In the genomic region with DNA sequence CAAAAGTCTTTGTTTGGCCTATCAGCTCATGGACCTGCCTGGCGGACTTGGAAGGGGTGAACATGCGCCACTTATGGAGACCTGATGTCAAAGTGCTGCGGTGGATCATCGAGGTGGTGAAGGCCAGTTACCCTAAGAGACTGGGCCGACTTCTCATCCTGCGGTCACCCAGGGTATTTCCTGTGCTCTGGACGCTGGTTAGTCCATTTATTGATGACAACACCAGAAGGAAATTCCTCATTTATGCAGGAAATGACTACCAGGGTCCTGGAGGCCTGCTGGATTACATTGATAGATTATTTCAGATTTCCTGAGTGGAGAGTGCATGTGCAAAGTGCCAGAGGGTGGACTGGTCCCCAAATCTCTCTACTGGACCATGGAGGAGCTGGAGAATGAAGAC, we compare ENCODE assay signal across 36 cellular contexts. TPM values are rescaled to one million over a fixed set of nuclear protein-coding genes. Genes with fewer than 3 reads are reported as not detected.
"Had no signal": no experiment of that assay in that cellular context is flagged by ENCODE, and none has a peak within 500 bp of the region (broad histone marks: within the 10 kb centered on the region; RNA-seq: fewer than 3 reads in every experiment).

No MANE protein-coding gene starts in this region.

- H3K27me3 ChIP-seq: ascending aorta, breast epithelium, cardiac muscle cell, colonic mucosa, dorsolateral prefrontal cortex, esophagus squamous epithelium, gastroesophageal sphincter had no signal

- H3K9me3 ChIP-seq: ascending aorta, breast epithelium, colonic mucosa, esophagus squamous epithelium, gastroesophageal sphincter had no signal

- H3K27ac ChIP-seq: ascending aorta, breast epithelium, cardiac muscle cell, colonic mucosa, dorsolateral prefrontal cortex, epithelial cell of prostate, esophagus squamous epithelium, gastroesophageal sphincter, WERI-Rb-1 had no signal

- H3K36me3 ChIP-seq: colonic mucosa had no signal

- H3K4me1 Mint-ChIP-seq: activated B cell treated with CpG ODN at 0.5 μM for 24 hours; activated CD4-positive, alpha-beta T cell treated with anti-CD3 and anti-CD28 coated beads, Interleukin-2, amount 10 ng/mL, durations not matched to agents 24 days and 14 days; activated CD8-positive, alpha-beta memory T cell treated with anti-CD3 and anti-CD28 coated beads, Interleukin-2, amount 10 ng/mL, durations not matched to agents 7 days and 5 days; activated naive CD4-positive, alpha-beta T cell treated with anti-CD3 and anti-CD28 coated beads, Interleukin-2, amount 10 ng/mL, durations not matched to agents 7 days and 5 days; activated naive CD8-positive, alpha-beta T cell treated with anti-CD3 and anti-CD28 coated beads, Interleukin-2, amount 10 ng/mL, durations not matched to agents 7 days and 5 days; endodermal cell had no signal

- ATAC-seq: activated CD4-positive, CD25-positive, alpha-beta regulatory T cell treated with anti-CD3 and anti-CD28 coated beads, Interleukin-2, amount 50 U/mL, for 24 hours; activated CD8-positive, alpha-beta memory T cell treated with anti-CD3 and anti-CD28 coated beads, Interleukin-2, amount 10 ng/mL, durations not matched to agents 7 days and 5 days; activated CD8-positive, alpha-beta T cell treated with anti-CD3 and anti-CD28 coated beads, Interleukin-2, amount 10 ng/mL, durations not matched to agents 7 days and 5 days; activated naive CD4-positive, alpha-beta T cell treated with anti-CD3 and anti-CD28 coated beads, Interleukin-2, amount 50 U/mL, for 72 hours; gastroesophageal sphincter; T-helper 17 cell had no signal

- H3K27me3 Mint-ChIP-seq: activated B cell treated with CpG ODN at 0.5 μM for 24 hours; activated CD4-positive, alpha-beta memory T cell treated with anti-CD3 and anti-CD28 coated beads for 36 hours; activated CD4-positive, alpha-beta T cell treated with anti-CD3 and anti-CD28 coated beads, Interleukin-2, amount 10 ng/mL, durations not matched to agents 24 days and 14 days; activated CD8-positive, alpha-beta memory T cell treated with anti-CD3 and anti-CD28 coated beads, Interleukin-2, amount 10 ng/mL, durations not matched to agents 7 days and 5 days; activated naive CD4-positive, alpha-beta T cell treated with anti-CD3 and anti-CD28 coated beads, Interleukin-2, amount 10 ng/mL, durations not matched to agents 7 days and 5 days; activated naive CD8-positive, alpha-beta T cell treated with anti-CD3 and anti-CD28 coated beads, Interleukin-2, amount 10 ng/mL, durations not matched to agents 7 days and 5 days; T-helper 17 cell had no signal

- H3K9me3 Mint-ChIP-seq: activated B cell treated with CpG ODN at 0.5 μM for 24 hours; activated CD4-positive, alpha-beta memory T cell treated with anti-CD3 and anti-CD28 coated beads for 36 hours; activated CD4-positive, alpha-beta T cell treated with anti-CD3 and anti-CD28 coated beads, Interleukin-2, amount 10 ng/mL, durations not matched to agents 24 days and 14 days; activated naive CD4-positive, alpha-beta T cell treated with anti-CD3 and anti-CD28 coated beads, Interleukin-2, amount 10 ng/mL, durations not matched to agents 7 days and 5 days; activated naive CD4-positive, alpha-beta T cell treated with anti-CD3 and anti-CD28 coated beads, Interleukin-2, amount 50 U/mL, for 72 hours; activated naive CD8-positive, alpha-beta T cell treated with anti-CD3 and anti-CD28 coated beads, Interleukin-2, amount 10 ng/mL, durations not matched to agents 7 days and 5 days; activated T-helper 1 cell treated with anti-CD3 and anti-CD28 coated beads, Interleukin-12 subunit alpha, Interleukin-12 subunit beta, Interleukin-2, Interleukin-4 antibody, amounts not matched to agents 30 ng/mL and 10 ng/mL and 1 ng/mL, durations not matched to agents 14 hours and 24 hours and 36 hours; activated T-helper 2 cell treated with anti-CD3 and anti-CD28 coated beads, Interferon-gamma antibody, Interleukin-2, Interleukin-4, amounts not matched to agents 10 μg/mL and 5 μg/mL and 100 μg/mL, durations not matched to agents 14 hours and 24 hours and 36 hours; endodermal cell; T-helper 2 cell treated with Interferon-gamma antibody and Interleukin-4, amounts not matched to agents 5 μg/mL and 100 μg/mL, for 36 hours had no signal

- H3K4me1 ChIP-seq: ascending aorta, breast epithelium, colonic mucosa, esophagus squamous epithelium had no signal

- H3K4me3 ChIP-seq: ascending aorta, breast epithelium, cardiac muscle cell, colonic mucosa, dorsolateral prefrontal cortex, esophagus squamous epithelium, gastroesophageal sphincter had no signal

- H3K27ac Mint-ChIP-seq: activated B cell treated with CpG ODN at 0.5 μM for 24 hours; activated CD4-positive, alpha-beta memory T cell treated with anti-CD3 and anti-CD28 coated beads for 36 hours; activated CD4-positive, alpha-beta T cell treated with anti-CD3 and anti-CD28 coated beads, Interleukin-2, amount 10 ng/mL, durations not matched to agents 24 days and 14 days; activated CD8-positive, alpha-beta memory T cell treated with anti-CD3 and anti-CD28 coated beads, Interleukin-2, amount 10 ng/mL, durations not matched to agents 7 days and 5 days; activated CD8-positive, alpha-beta T cell treated with anti-CD3 and anti-CD28 coated beads, Interleukin-2, amount 10 ng/mL, durations not matched to agents 7 days and 5 days; activated naive CD4-positive, alpha-beta T cell treated with anti-CD3 and anti-CD28 coated beads, Interleukin-2, amount 10 ng/mL, durations not matched to agents 7 days and 5 days; activated naive CD4-positive, alpha-beta T cell treated with anti-CD3 and anti-CD28 coated beads, Interleukin-2, amount 50 U/mL, for 72 hours; activated naive CD8-positive, alpha-beta T cell treated with anti-CD3 and anti-CD28 coated beads, Interleukin-2, amount 10 ng/mL, durations not matched to agents 7 days and 5 days; activated T-helper 1 cell treated with anti-CD3 and anti-CD28 coated beads, Interleukin-12 subunit alpha, Interleukin-12 subunit beta, Interleukin-2, Interleukin-4 antibody, amounts not matched to agents 30 ng/mL and 10 ng/mL and 1 ng/mL, durations not matched to agents 14 hours and 24 hours and 36 hours; activated T-helper 2 cell treated with anti-CD3 and anti-CD28 coated beads, Interferon-gamma antibody, Interleukin-2, Interleukin-4, amounts not matched to agents 10 μg/mL and 5 μg/mL and 100 μg/mL, durations not matched to agents 14 hours and 24 hours and 36 hours; brain; endodermal cell; T-helper 2 cell treated with Interferon-gamma antibody and Interleukin-4, amounts not matched to agents 5 μg/mL and 100 μg/mL, for 36 hours had no signal

- DNase-seq: activated B cell treated with CpG ODN at 0.5 μM for 24 hours; activated CD4-positive, alpha-beta memory T cell treated with anti-CD3 and anti-CD28 coated beads for 36 hours; activated CD4-positive, alpha-beta T cell treated with anti-CD3 and anti-CD28 coated beads, Interleukin-2, amount 10 ng/mL, durations not matched to agents 24 days and 14 days; activated CD8-positive, alpha-beta memory T cell treated with anti-CD3 and anti-CD28 coated beads, Interleukin-2, amount 10 ng/mL, durations not matched to agents 7 days and 5 days; activated CD8-positive, alpha-beta memory T cell treated with anti-CD3 and anti-CD28 coated beads, Interleukin-2, amount 50 U/mL, for 4 hours; activated CD8-positive, alpha-beta T cell treated with anti-CD3 and anti-CD28 coated beads, Interleukin-2, amount 10 ng/mL, durations not matched to agents 7 days and 5 days; activated gamma-delta T cell; activated naive CD4-positive, alpha-beta T cell; activated naive CD4-positive, alpha-beta T cell treated with anti-CD3 and anti-CD28 coated beads, Interleukin-2, amount 10 ng/mL, durations not matched to agents 7 days and 5 days; activated naive CD8-positive, alpha-beta T cell treated with anti-CD3 and anti-CD28 coated beads, Interleukin-2, amount 10 ng/mL, durations not matched to agents 7 days and 5 days; activated T-cell treated with anti-CD3 and anti-CD28 coated beads, Interleukin-2, amount 50 U/mL, for 1 hour; activated T-cell treated with anti-CD3 and anti-CD28 coated beads, Interleukin-2, amount 50 U/mL, for 48 hours; central memory CD4-positive, alpha-beta T cell; cerebellar nuclear complex; colonic mucosa; dorsolateral prefrontal cortex; effector memory CD4-positive, alpha-beta T cell; endodermal cell; esophagus squamous epithelium; foreskin melanocyte; head of caudate nucleus; T-helper 1 cell; T-helper 17 cell; T1000; WERI-Rb-1 had no signal

- H3K4me3 Mint-ChIP-seq: activated B cell treated with CpG ODN at 0.5 μM for 24 hours; activated CD4-positive, alpha-beta memory T cell treated with anti-CD3 and anti-CD28 coated beads for 36 hours; activated CD4-positive, alpha-beta T cell treated with anti-CD3 and anti-CD28 coated beads, Interleukin-2, amount 10 ng/mL, durations not matched to agents 24 days and 14 days; activated CD8-positive, alpha-beta memory T cell treated with anti-CD3 and anti-CD28 coated beads, Interleukin-2, amount 10 ng/mL, durations not matched to agents 7 days and 5 days; activated CD8-positive, alpha-beta T cell treated with anti-CD3 and anti-CD28 coated beads, Interleukin-2, amount 10 ng/mL, durations not matched to agents 7 days and 5 days; activated naive CD4-positive, alpha-beta T cell treated with anti-CD3 and anti-CD28 coated beads, Interleukin-2, amount 10 ng/mL, durations not matched to agents 7 days and 5 days; activated naive CD8-positive, alpha-beta T cell treated with anti-CD3 and anti-CD28 coated beads, Interleukin-2, amount 10 ng/mL, durations not matched to agents 7 days and 5 days; activated T-helper 1 cell treated with anti-CD3 and anti-CD28 coated beads, Interleukin-12 subunit alpha, Interleukin-12 subunit beta, Interleukin-2, Interleukin-4 antibody, amounts not matched to agents 30 ng/mL and 10 ng/mL and 1 ng/mL, durations not matched to agents 14 hours and 24 hours and 36 hours; brain; endodermal cell; T-helper 17 cell; T-helper 2 cell treated with Interferon-gamma antibody and Interleukin-4, amounts not matched to agents 5 μg/mL and 100 μg/mL, for 36 hours had no signal

RNA-seq across cellular contexts. Expression of gene C11orf96, which starts 43.9 kb away (rescaled TPM):
- total RNA-seq: activated B cell treated with CpG ODN at 0.5 μM for 24 hours had no signal
